ENCODE assay signal across 1 cellular context in the genomic region with DNA sequence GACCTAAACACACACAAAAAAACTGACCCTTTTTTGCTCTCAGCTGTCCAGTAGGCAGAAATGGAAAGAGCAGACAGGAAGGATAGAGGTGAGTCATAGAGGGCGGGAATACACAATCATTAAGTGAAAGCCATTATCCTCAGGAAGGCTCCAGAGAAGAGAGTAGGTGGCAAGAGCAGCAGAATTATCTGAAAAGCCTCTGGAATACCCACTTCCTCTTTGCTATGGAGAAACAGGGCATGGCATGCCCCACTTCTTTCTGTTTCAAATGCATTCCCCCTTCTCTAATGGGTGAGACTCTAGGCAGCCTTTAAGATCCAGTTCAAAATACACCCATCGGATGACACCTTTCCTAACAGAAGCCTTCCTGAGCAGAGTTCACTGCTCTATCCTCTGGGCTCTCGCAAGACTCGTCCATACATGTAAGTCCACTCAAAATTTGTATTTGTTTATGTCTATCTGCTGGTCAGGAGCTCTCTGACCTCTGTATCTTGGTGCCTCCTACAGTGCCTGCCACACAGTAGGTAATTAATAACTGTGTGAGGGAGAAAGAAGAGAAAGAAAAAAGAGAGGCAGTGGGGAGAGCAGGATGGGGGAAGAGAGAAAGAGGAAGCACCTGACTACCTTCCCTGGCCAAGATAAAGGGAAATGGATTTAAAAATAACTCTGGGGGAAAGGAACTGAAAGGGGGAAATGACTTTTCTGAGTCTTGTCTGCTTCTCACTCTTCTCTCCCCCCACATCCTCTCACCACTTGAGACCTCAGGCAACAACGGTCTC.
A peak's percentile ranks its signal among the peaks of the same experiment; 100 is the strongest.
TF ChIP-seq lines count a peak whose summit lies in the region.

No MANE protein-coding gene starts in this region.

TF ChIP-seq in GM12878, 131 proteins besides CTCF, POLR2A, EP300 and RAD21 (continues in another document):
- TF ChIP-seq, protein P1, sequence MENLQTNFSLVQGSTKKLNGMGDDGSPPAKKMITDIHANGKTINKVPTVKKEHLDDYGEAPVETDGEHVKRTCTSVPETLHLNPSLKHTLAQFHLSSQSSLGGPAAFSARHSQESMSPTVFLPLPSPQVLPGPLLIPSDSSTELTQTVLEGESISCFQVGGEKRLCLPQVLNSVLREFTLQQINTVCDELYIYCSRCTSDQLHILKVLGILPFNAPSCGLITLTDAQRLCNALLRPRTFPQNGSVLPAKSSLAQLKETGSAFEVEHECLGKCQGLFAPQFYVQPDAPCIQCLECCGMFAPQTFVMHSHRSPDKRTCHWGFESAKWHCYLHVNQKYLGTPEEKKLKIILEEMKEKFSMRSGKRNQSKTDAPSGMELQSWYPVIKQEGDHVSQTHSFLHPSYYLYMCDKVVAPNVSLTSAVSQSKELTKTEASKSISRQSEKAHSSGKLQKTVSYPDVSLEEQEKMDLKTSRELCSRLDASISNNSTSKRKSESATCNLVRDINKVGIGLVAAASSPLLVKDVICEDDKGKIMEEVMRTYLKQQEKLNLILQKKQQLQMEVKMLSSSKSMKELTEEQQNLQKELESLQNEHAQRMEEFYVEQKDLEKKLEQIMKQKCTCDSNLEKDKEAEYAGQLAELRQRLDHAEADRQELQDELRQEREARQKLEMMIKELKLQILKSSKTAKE (IDR thresholded peaks at IDR 0.05; ENCODE audit: low read depth, poor library complexity, severe bottlenecking): peak; percentile 64
- TF ChIP-seq, protein P2, sequence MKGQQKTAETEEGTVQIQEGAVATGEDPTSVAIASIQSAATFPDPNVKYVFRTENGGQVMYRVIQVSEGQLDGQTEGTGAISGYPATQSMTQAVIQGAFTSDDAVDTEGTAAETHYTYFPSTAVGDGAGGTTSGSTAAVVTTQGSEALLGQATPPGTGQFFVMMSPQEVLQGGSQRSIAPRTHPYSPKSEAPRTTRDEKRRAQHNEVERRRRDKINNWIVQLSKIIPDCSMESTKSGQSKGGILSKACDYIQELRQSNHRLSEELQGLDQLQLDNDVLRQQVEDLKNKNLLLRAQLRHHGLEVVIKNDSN (IDR thresholded peaks at IDR 0.05; ENCODE audit: borderline replicate concordance, extremely low read length, insufficient read depth, low read depth, low read length): no peak
- TF ChIP-seq PAX5 (IDR thresholded peaks at IDR 0.05; ENCODE audit: borderline replicate concordance, low read depth, low read length): peak; percentile 61; the same call in 1 of the 2 replicates
- TF ChIP-seq NFXL1 (IDR thresholded peaks at IDR 0.05; ENCODE audit: borderline replicate concordance): no peak
- peak in 1 of 2 experiments; percentile 56; a peak in 1 of 3 replicates for TF ChIP-seq EGR1 (IDR thresholded peaks at IDR 0.05; ENCODE audit: borderline replicate concordance in 1 of 2, low read depth in 2 of 2, low read length in 2 of 2)
- no peak for TF ChIP-seq RB1 (IDR thresholded peaks at IDR 0.05; ENCODE audit: borderline replicate concordance)
- TF ChIP-seq IKZF1 (conservative IDR thresholded peaks at IDR 0.05): peak; percentile 95
- TF ChIP-seq FOS (IDR thresholded peaks at IDR 0.05; ENCODE audit: borderline replicate concordance, extremely low read depth, insufficient read length): no peak
- TF ChIP-seq GATAD2B (conservative IDR thresholded peaks at IDR 0.05; ENCODE audit: low read depth): peak; percentile 58; the same call in 1 of the 2 replicates
- no peak for TF ChIP-seq TARDBP (IDR thresholded peaks at IDR 0.05; ENCODE audit: borderline replicate concordance)
- TF ChIP-seq MTA3 (IDR thresholded peaks at IDR 0.05; ENCODE audit: borderline replicate concordance, low read length): peak; percentile 78; the same call in 1 of the 2 replicates
- no peak for TF ChIP-seq NFYA (IDR thresholded peaks at IDR 0.05; ENCODE audit: borderline replicate concordance, low read depth, low read length)
- peak; percentile 53 for TF ChIP-seq SP1 (IDR thresholded peaks at IDR 0.05; ENCODE audit: low read depth, low read length)
- peak; percentile 47; the same call in 1 of the 2 replicates for TF ChIP-seq MYB (IDR thresholded peaks at IDR 0.05; ENCODE audit: borderline replicate concordance, low read depth, low read length)
- TF ChIP-seq JUNB (IDR thresholded peaks at IDR 0.05): peak; percentile 66
- TF ChIP-seq MEF2B (IDR thresholded peaks at IDR 0.05; ENCODE audit: partially characterized antibody, poor library complexity, severe bottlenecking): peak; percentile 78
- no peak for TF ChIP-seq WRNIP1 (IDR thresholded peaks at IDR 0.05; ENCODE audit: borderline replicate concordance, low read depth, low read length)
- TF ChIP-seq MTA2 (IDR thresholded peaks at IDR 0.05; ENCODE audit: low read depth): no peak
- TF ChIP-seq, protein P3, sequence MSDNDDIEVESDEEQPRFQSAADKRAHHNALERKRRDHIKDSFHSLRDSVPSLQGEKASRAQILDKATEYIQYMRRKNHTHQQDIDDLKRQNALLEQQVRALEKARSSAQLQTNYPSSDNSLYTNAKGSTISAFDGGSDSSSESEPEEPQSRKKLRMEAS (IDR thresholded peaks at IDR 0.05; ENCODE audit: low read depth, low read length): no peak
- no peak for TF ChIP-seq CBX5 (IDR thresholded peaks at IDR 0.05; ENCODE audit: low read depth)
- TF ChIP-seq TBL1XR1 (IDR thresholded peaks at IDR 0.05; ENCODE audit: low read depth, low read length): 0 out of 2 replicates have a peak, but pooled peaks have one; percentile 39
- no peak for TF ChIP-seq NR2C1 (IDR thresholded peaks at IDR 0.05)
- no peak for TF ChIP-seq RBBP5 (conservative IDR thresholded peaks at IDR 0.05)
- no peak for TF ChIP-seq MXI1 (IDR thresholded peaks at IDR 0.05; ENCODE audit: low read depth, low read length)
- peak; percentile 73; the same call in 1 of the 2 replicates for TF ChIP-seq BCL11A (IDR thresholded peaks at IDR 0.05; ENCODE audit: low read depth, low read length)
- TF ChIP-seq, protein P4, sequence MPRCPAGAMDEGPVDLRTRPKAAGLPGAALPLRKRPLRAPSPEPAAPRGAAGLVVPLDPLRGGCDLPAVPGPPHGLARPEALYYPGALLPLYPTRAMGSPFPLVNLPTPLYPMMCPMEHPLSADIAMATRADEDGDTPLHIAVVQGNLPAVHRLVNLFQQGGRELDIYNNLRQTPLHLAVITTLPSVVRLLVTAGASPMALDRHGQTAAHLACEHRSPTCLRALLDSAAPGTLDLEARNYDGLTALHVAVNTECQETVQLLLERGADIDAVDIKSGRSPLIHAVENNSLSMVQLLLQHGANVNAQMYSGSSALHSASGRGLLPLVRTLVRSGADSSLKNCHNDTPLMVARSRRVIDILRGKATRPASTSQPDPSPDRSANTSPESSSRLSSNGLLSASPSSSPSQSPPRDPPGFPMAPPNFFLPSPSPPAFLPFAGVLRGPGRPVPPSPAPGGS (IDR thresholded peaks at IDR 0.05; ENCODE audit: borderline replicate concordance, insufficient read depth, low read depth, low read length, poor library complexity, severe bottlenecking): peak; percentile 54
- TF ChIP-seq KDM1A (IDR thresholded peaks at IDR 0.05; ENCODE audit: borderline replicate concordance): no peak
- TF ChIP-seq, protein P5, sequence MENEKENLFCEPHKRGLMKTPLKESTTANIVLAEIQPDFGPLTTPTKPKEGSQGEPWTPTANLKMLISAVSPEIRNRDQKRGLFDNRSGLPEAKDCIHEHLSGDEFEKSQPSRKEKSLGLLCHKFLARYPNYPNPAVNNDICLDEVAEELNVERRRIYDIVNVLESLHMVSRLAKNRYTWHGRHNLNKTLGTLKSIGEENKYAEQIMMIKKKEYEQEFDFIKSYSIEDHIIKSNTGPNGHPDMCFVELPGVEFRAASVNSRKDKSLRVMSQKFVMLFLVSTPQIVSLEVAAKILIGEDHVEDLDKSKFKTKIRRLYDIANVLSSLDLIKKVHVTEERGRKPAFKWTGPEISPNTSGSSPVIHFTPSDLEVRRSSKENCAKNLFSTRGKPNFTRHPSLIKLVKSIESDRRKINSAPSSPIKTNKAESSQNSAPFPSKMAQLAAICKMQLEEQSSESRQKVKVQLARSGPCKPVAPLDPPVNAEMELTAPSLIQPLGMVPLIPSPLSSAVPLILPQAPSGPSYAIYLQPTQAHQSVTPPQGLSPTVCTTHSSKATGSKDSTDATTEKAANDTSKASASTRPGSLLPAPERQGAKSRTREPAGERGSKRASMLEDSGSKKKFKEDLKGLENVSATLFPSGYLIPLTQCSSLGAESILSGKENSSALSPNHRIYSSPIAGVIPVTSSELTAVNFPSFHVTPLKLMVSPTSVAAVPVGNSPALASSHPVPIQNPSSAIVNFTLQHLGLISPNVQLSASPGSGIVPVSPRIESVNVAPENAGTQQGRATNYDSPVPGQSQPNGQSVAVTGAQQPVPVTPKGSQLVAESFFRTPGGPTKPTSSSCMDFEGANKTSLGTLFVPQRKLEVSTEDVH (IDR thresholded peaks at IDR 0.05; ENCODE audit: low read depth, partially characterized antibody): no peak
- TF ChIP-seq CREM (IDR thresholded peaks at IDR 0.05; ENCODE audit: low read depth): peak; percentile 40; the same call in 1 of the 2 replicates
- TF ChIP-seq, protein P6, sequence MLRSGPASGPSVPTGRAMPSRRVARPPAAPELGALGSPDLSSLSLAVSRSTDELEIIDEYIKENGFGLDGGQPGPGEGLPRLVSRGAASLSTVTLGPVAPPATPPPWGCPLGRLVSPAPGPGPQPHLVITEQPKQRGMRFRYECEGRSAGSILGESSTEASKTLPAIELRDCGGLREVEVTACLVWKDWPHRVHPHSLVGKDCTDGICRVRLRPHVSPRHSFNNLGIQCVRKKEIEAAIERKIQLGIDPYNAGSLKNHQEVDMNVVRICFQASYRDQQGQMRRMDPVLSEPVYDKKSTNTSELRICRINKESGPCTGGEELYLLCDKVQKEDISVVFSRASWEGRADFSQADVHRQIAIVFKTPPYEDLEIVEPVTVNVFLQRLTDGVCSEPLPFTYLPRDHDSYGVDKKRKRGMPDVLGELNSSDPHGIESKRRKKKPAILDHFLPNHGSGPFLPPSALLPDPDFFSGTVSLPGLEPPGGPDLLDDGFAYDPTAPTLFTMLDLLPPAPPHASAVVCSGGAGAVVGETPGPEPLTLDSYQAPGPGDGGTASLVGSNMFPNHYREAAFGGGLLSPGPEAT (IDR thresholded peaks at IDR 0.05; ENCODE audit: low read depth): peak; percentile 78
- TF ChIP-seq NFIC (IDR thresholded peaks at IDR 0.05; ENCODE audit: low read depth, low read length): peak; percentile 91
- TF ChIP-seq BRCA1 (IDR thresholded peaks at IDR 0.05; ENCODE audit: low read depth, low read length): no peak
- 0 out of 2 replicates have a peak, but pooled peaks have one; percentile 61 for TF ChIP-seq PML (IDR thresholded peaks at IDR 0.05; ENCODE audit: low read length)
- TF ChIP-seq, protein P7, sequence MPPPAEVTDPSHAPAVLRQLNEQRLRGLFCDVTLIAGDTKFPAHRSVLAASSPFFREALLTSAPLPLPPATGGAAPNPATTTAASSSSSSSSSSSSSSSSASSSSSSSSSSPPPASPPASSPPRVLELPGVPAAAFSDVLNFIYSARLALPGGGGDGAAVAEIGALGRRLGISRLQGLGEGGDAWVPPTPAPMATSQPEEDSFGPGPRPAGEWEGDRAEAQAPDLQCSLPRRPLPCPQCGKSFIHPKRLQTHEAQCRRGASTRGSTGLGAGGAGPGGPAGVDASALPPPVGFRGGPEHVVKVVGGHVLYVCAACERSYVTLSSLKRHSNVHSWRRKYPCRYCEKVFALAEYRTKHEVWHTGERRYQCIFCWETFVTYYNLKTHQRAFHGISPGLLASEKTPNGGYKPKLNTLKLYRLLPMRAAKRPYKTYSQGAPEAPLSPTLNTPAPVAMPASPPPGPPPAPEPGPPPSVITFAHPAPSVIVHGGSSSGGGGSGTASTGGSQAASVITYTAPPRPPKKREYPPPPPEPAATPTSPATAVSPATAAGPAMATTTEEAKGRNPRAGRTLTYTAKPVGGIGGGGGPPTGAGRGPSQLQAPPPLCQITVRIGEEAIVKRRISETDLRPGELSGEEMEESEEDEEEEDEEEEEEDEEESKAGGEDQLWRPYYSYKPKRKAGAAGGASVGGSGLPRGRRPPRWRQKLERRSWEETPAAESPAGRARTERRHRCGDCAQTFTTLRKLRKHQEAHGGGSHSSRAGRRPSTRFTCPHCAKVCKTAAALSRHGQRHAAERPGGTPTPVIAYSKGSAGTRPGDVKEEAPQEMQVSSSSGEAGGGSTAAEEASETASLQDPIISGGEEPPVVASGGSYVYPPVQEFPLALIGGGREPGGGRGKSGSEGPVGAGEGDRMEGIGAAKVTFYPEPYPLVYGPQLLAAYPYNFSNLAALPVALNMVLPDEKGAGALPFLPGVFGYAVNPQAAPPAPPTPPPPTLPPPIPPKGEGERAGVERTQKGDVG (CRISPR knock-in tag; IDR thresholded peaks at IDR 0.05): no peak
- peak; percentile 86 for TF ChIP-seq IRF4 (IDR thresholded peaks at IDR 0.05; ENCODE audit: low read depth, low read length)
- 0 out of 2 replicates have a peak, but pooled peaks have one; percentile 62 for TF ChIP-seq ZBED1 (IDR thresholded peaks at IDR 0.05; ENCODE audit: borderline replicate concordance)
- TF ChIP-seq EED (IDR thresholded peaks at IDR 0.05; ENCODE audit: low read depth): peak; percentile 97
- TF ChIP-seq POU2F2 (IDR thresholded peaks at IDR 0.05; ENCODE audit: borderline replicate concordance, low read depth, low read length): no peak
- TF ChIP-seq KAT2A (conservative IDR thresholded peaks at IDR 0.05; ENCODE audit: control insufficient read depth, low read depth, low read length): no peak
- peak; percentile 83 for TF ChIP-seq RUNX3 (IDR thresholded peaks at IDR 0.05; ENCODE audit: low read length)
- TF ChIP-seq STAT1 (conservative IDR thresholded peaks at IDR 0.05): no peak
- TF ChIP-seq, protein P8, sequence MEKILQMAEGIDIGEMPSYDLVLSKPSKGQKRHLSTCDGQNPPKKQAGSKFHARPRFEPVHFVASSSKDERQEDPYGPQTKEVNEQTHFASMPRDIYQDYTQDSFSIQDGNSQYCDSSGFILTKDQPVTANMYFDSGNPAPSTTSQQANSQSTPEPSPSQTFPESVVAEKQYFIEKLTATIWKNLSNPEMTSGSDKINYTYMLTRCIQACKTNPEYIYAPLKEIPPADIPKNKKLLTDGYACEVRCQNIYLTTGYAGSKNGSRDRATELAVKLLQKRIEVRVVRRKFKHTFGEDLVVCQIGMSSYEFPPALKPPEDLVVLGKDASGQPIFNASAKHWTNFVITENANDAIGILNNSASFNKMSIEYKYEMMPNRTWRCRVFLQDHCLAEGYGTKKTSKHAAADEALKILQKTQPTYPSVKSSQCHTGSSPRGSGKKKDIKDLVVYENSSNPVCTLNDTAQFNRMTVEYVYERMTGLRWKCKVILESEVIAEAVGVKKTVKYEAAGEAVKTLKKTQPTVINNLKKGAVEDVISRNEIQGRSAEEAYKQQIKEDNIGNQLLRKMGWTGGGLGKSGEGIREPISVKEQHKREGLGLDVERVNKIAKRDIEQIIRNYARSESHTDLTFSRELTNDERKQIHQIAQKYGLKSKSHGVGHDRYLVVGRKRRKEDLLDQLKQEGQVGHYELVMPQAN (conservative IDR thresholded peaks at IDR 0.05): no peak
- no peak; the same call in 1 of the 2 replicates for TF ChIP-seq ATF7 (IDR thresholded peaks at IDR 0.05; ENCODE audit: low read depth)
- TF ChIP-seq BHLHE40 (IDR thresholded peaks at IDR 0.05; ENCODE audit: borderline replicate concordance in 1 of 2, low read depth in 2 of 2, low read length in 1 of 2): peak in 1 of 2 experiments; percentile 68; a peak in 2 of 4 replicates
